1 cellular context compared by ENCODE assay signal in the genomic region with DNA sequence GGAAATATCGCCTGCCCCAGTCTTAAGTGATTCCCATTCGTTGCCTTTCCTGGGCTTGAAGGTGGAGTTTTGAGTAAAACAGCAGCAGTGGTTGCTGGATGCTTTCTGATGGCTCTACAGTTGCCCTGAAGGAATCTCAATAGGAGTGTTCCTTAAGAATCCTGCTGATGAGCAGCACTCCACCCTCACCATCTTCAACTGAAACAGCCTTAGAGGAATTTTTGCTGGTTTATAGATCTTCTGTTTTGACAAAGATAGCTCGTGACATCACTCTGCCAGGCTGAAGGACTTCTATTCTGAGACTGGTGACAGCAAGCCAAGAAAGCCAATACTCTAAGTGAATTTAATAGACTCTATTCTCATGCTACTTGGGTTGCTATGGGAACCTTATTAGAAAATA.
TF ChIP-seq lines count a peak whose summit lies in the region.

No MANE protein-coding gene starts in this region.

TF ChIP-seq in SK-N-SH treated with all-trans-retinoic acid at 6 μM for 48 hours, 23 proteins besides CTCF, POLR2A, EP300 and RAD21 (continued from another document):
- no peak for TF ChIP-seq POU6F1 (CRISPR knock-in tag; IDR thresholded peaks at IDR 0.05; ENCODE audit: borderline replicate concordance, low read depth)
- no peak for TF ChIP-seq ESRRG (CRISPR knock-in tag; IDR thresholded peaks at IDR 0.05)
- TF ChIP-seq, protein P1, sequence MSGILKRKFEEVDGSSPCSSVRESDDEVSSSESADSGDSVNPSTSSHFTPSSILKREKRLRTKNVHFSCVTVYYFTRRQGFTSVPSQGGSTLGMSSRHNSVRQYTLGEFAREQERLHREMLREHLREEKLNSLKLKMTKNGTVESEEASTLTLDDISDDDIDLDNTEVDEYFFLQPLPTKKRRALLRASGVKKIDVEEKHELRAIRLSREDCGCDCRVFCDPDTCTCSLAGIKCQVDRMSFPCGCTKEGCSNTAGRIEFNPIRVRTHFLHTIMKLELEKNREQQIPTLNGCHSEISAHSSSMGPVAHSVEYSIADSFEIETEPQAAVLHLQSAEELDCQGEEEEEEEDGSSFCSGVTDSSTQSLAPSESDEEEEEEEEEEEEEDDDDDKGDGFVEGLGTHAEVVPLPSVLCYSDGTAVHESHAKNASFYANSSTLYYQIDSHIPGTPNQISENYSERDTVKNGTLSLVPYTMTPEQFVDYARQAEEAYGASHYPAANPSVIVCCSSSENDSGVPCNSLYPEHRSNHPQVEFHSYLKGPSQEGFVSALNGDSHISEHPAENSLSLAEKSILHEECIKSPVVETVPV (CRISPR knock-in tag; IDR thresholded peaks at IDR 0.05) = no peak
- TF ChIP-seq PPARA (CRISPR knock-in tag; IDR thresholded peaks at IDR 0.05; ENCODE audit: borderline replicate concordance) = no peak
- no peak for TF ChIP-seq ZNF8 (CRISPR knock-in tag; IDR thresholded peaks at IDR 0.05)
- TF ChIP-seq SNAI2 (CRISPR knock-in tag; IDR thresholded peaks at IDR 0.05) = no peak
- TF ChIP-seq ZFP30 (CRISPR knock-in tag; IDR thresholded peaks at IDR 0.05) = no peak
